9 cellular contexts compared by ENCODE assay signal in the genomic region with DNA sequence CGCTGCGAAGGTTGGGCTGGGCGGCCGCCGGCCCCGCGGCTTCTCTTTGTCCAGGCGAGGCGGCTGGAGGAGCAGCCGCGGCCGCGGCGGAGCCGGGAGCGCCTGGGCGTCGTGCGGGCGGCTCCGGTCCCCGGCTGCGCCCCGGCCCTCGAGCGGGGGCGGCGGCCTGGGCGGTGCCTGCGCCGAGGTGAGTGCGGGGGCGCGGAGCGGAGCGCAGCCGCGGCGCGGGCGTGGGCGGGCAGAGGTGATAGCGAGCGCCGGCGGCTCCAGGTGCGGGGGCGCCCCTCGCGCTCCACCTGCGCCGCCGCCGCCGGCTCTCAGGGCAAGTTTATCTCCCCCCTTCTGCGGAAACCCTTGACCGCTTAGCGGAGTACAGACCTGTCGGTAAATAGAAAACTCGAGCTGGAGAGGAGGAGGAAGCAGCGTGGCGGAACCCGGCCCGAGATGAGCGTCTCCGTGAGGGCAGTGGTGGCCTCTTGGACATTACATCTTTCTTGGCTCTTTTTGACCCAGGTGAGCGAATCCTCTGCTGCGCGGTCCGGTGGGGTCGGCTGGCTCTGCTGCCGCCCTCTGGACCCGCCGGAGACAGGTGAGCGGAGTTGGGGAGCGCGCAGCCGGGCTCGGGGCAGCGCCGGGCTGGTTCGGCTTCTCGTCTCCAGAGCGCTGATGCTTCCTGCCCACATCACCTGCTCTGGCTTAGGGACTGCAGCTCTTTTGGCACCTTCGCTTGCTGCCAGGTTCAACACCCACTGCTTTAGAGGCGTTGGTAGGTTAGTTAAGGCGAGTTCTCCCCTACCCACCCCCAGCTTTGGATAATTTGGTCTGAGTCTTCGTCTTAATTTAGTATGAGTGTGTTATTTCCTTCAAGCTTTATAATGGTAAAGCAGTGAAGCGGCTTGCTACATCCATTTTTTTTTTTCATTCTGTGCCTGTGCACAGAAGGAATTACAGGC. TPM values are rescaled to one million over a fixed set of nuclear protein-coding genes. Genes with fewer than 3 reads are reported as not detected.
DNase-seq lines count a peak whose midpoint lies in the region; ATAC-seq, FAIRE-seq and TF ChIP-seq lines count a peak whose summit lies in the region.
"Had no signal": no experiment of that assay in that cellular context is flagged by ENCODE, and none has a peak within 500 bp of the region (broad histone marks: within the 10 kb centered on the region; RNA-seq: fewer than 3 reads in every experiment).

A gene (plus strand): TSS at position 241 of the 953 bp plus-strand sequence.

- CTCF ChIA-PET in H1 (lab: Charles Lee; ENCODE audit: partially characterized antibody) (interaction anchor here (0.7 to 2.5 kb wide), 10 partner anchors 9 to 638 kb away, joined by 3 to 9 read pairs (median 4); no protein-coding TSS in a partner anchor), OCI-LY7 (lab: Charles Lee; ENCODE audit: unreplicated experiment) (no interaction called here)

- no peak within 1 kb of the TSS for H2AK5ac ChIP-seq in H1 (ENCODE audit: low read depth, low read length)

- 0 out of 7 replicates have a peak within 1 kb of the TSS, but pooled peaks of 1 of the 4 experiments have one; percentile 2 for H3K9ac ChIP-seq in H1 (replicated peaks in 1 of 4; ENCODE audit: extremely low read depth in 1 of 4, low read depth in 3 of 4, low read length in 3 of 4)

- TF ChIP-seq EP300 in H1 (IDR thresholded peaks at IDR 0.05; ENCODE audit: borderline replicate concordance in 1 of 2, low read depth in 2 of 2, low read length in 2 of 2): no peak

- H3K27ac ChIP-seq in WERI-Rb-1: no peak within 1 kb of the TSS
- no peak within 1 kb of the TSS for H3K27ac ChIP-seq in H1 (ENCODE audit: low read depth, low read length)
- H3K27ac ChIP-seq in muscle layer of duodenum (ENCODE audit: low read length): no peak within 1 kb of the TSS
- H3K27ac ChIP-seq in OCI-LY7 (ENCODE audit: low read depth, low read length, poor library complexity, severe bottlenecking): no peak within 1 kb of the TSS
- H3K27ac ChIP-seq: neutrophil had no signal

- peak; percentile 35 for DNase-seq in ELF-1 (ENCODE audit: low read depth, low spot score)
- DNase-seq in WERI-Rb-1: no peak
- DNase-seq in H1 (ENCODE audit: low read depth in 1 of 2, low spot score in 2 of 2): peak in 1 of 2 experiments; percentile 77
- DNase-seq in urothelium cell line (ENCODE audit: low spot score): peak; percentile 10
- no peak for DNase-seq in OCI-LY7 (ENCODE audit: low spot score)
- DNase-seq in T1000 (lab: John Stamatoyannopoulos, UW): no peak

- H4K5ac ChIP-seq in H1 (ENCODE audit: insufficient read length, low read depth, low read length): no peak within 1 kb of the TSS

- H3K23me2 ChIP-seq in H1 (ENCODE audit: low read depth, low read length): peaks cover 3% of the 10 kb centered on the region; the same call in 1 of the 2 replicates

- H3K4ac ChIP-seq in H1 (replicated peaks; ENCODE audit: insufficient read length, low read depth, low read length): no peak within 1 kb of the TSS

- H2BK120ac ChIP-seq in H1 (replicated peaks; ENCODE audit: low read depth, low read length): no peak within 1 kb of the TSS

- H2AFZ ChIP-seq in H1 (ENCODE audit: low read length) (peak within 1 kb of the TSS; percentile 78), OCI-LY7 (ENCODE audit: low read length) (no peak within 1 kb of the TSS)

- FAIRE-seq in H1 (lab: Jason Lieb, UNC): no peak
- no peak for FAIRE-seq in urothelium cell line (lab: Jason Lieb, UNC)

- H3K18ac ChIP-seq in H1 (ENCODE audit: extremely low read depth, low read length): no peak within 1 kb of the TSS

- 3% methylated on average over 50 of the region's 89 CpGs; no CpG with 5 or more reads in 1 of the 2 experiments for WGBS in H1 (ENCODE audit: extremely low coverage in 1 of 2, insufficient coverage in 1 of 2, insufficient read length in 1 of 2, insufficient replicate concordance in 2 of 2, low coverage in 1 of 2, low lambda C conversion rate in 2 of 2, missing lambda C conversion rate in 1 of 2), 2 experiments

- H3K9me3 ChIP-seq in WERI-Rb-1 (ENCODE audit: severe bottlenecking) (no peaks in the 10 kb centered on the region), H1 (ENCODE audit: insufficient read depth in 2 of 2, low read depth in 1 of 2, low read length in 1 of 2) (0 out of 4 replicates have a peak, but pooled peaks cover 0 to 4% of the 10 kb centered on the region in 2 experiments), muscle layer of duodenum (ENCODE audit: control insufficient read depth in 1 of 2, low read length in 2 of 2) (peaks cover 5% of the 10 kb centered on the region in 2 donors), OCI-LY7 (ENCODE audit: low read length) (no peaks in the 10 kb centered on the region)
- H3K9me3 ChIP-seq: neutrophil had no signal

- no peak within 1 kb of the TSS for H3K56ac ChIP-seq in H1 (replicated peaks; ENCODE audit: insufficient read length, low read depth, low read length)

- H2BK20ac ChIP-seq in H1 (ENCODE audit: low read length): no peak within 1 kb of the TSS

- H4K8ac ChIP-seq in H1 (ENCODE audit: extremely low read depth, insufficient read depth, low read length): no peak within 1 kb of the TSS

- H3K4me1 ChIP-seq in H1 (replicated peaks in 1 of 4; ENCODE audit: control insufficient read depth in 3 of 4, insufficient read depth in 4 of 4, low read length in 3 of 4) (peaks cover 0 to 4% (median 0%) of the 10 kb centered on the region in 4 experiments; a peak in 2 of 7 replicates), muscle layer of duodenum (ENCODE audit: control insufficient read depth in 1 of 2, insufficient read depth in 2 of 2, low read length in 2 of 2) (peaks cover 0 to 10% of the 10 kb centered on the region in 2 donors), OCI-LY7 (ENCODE audit: insufficient read depth, low read length, poor library complexity, severe bottlenecking) (no peaks in the 10 kb centered on the region)

- H2BK5ac ChIP-seq in H1 (ENCODE audit: low read depth, low read length): no peak within 1 kb of the TSS

- H3K36me3 ChIP-seq in WERI-Rb-1 (no peaks in the 10 kb centered on the region), H1 (ENCODE audit: control insufficient read depth in 2 of 4, insufficient read depth in 4 of 4, low read length in 3 of 4) (no peaks in the 10 kb centered on the region), muscle layer of duodenum (ENCODE audit: control insufficient read depth in 1 of 2, insufficient read depth in 2 of 2, low read length in 2 of 2) (no peaks in the 10 kb centered on the region), OCI-LY7 (ENCODE audit: insufficient read depth, low read length) (no peaks in the 10 kb centered on the region)
- H3K36me3 ChIP-seq: neutrophil had no signal

- H3K79me2 ChIP-seq in H1 (ENCODE audit: control insufficient read depth in 1 of 2, insufficient read depth in 2 of 2, low read length in 2 of 2): no peaks in the 10 kb centered on the region
- no peaks in the 10 kb centered on the region for H3K79me2 ChIP-seq in OCI-LY7 (ENCODE audit: insufficient read depth, low read depth, low read length)

- H4K91ac ChIP-seq in H1 (replicated peaks; ENCODE audit: insufficient read length, low read length): no peak within 1 kb of the TSS

- no peak within 1 kb of the TSS for H3K23ac ChIP-seq in H1 (ENCODE audit: insufficient read length)

- BruUV-seq in OCI-LY7 (replicated peaks; lab: Mats Ljungman, UMichigan): no TSS peak

- TF ChIP-seq CTCF in WERI-Rb-1 (IDR thresholded peaks at IDR 0.05; ENCODE audit: low read depth, low read length): no peak
- peak in 2 of 3 experiments; percentile 7 to 8; a peak in 2 of 4 replicates for TF ChIP-seq CTCF in H1 (IDR thresholded peaks at IDR 0.05; ENCODE audit: control extremely low read depth in 1 of 3, insufficient read depth in 1 of 3, low read depth in 1 of 3, low read length in 3 of 3)
- no peak for TF ChIP-seq CTCF in OCI-LY7 (conservative IDR thresholded peaks at IDR 0.05; ENCODE audit: low read length)

- peak; percentile 51 for ATAC-seq in HG02642 (IDR thresholded peaks at IDR 0.05; ENCODE audit: poor library complexity, unreplicated experiment)

- H2BK15ac ChIP-seq in H1 (ENCODE audit: low read length): no peak within 1 kb of the TSS

- H3K4me3 ChIP-seq in WERI-Rb-1 (ENCODE audit: low read depth, low read length) (peak within 1 kb of the TSS; percentile 16; the same call in 1 of the 2 replicates), H1 (ENCODE audit: extremely low read depth in 1 of 4, insufficient read depth in 2 of 4, low read depth in 3 of 4, low read length in 4 of 4) (peak within 1 kb of the TSS; percentile 48 to 77 (median 68)), muscle layer of duodenum (ENCODE audit: low read depth in 1 of 2, low read length in 2 of 2) (peak within 1 kb of the TSS; percentile 51 to 66), OCI-LY7 (ENCODE audit: low read depth, low read length, poor library complexity, severe bottlenecking) (no peak within 1 kb of the TSS)

- H3K4me2 ChIP-seq in H1 (ENCODE audit: insufficient read depth in 1 of 2, low read depth in 2 of 2, low read length in 2 of 2) (peak within 1 kb of the TSS; percentile 78 to 86), OCI-LY7 (ENCODE audit: low read length) (no peak within 1 kb of the TSS)

- H3K9me2 ChIP-seq in OCI-LY7 (ENCODE audit: insufficient read depth, low read length): no peaks in the 10 kb centered on the region

- intact Hi-C loops in OCI-LY7 (cut with micrococcal nuclease; ENCODE audit: unreplicated experiment): no loop called here

- H2BK12ac ChIP-seq in H1 (ENCODE audit: low read depth, low read length): 0 out of 2 replicates have a peak within 1 kb of the TSS, but pooled peaks have one; percentile 39

- H3K79me1 ChIP-seq in H1 (ENCODE audit: low read depth, low read length): no peaks in the 10 kb centered on the region

- H3K27me3 ChIP-seq in WERI-Rb-1 (ENCODE audit: insufficient read depth, low read depth, severe bottlenecking): peaks cover 17% of the 10 kb centered on the region
- H3K27me3 ChIP-seq in H1 (replicated peaks in 1 of 4; ENCODE audit: control insufficient read depth in 3 of 4, extremely low read depth in 1 of 4, insufficient read depth in 3 of 4, low read length in 3 of 4): peaks cover 0 to 36% (median 23%) of the 10 kb centered on the region in 4 experiments; a peak in 6 of 7 replicates
- H3K27me3 ChIP-seq in muscle layer of duodenum (ENCODE audit: low read depth, low read length): peaks cover 10% of the 10 kb centered on the region

- peak; percentile 21 to 30; a peak in 2 of 4 replicates for TF ChIP-seq RAD21 in H1 (IDR thresholded peaks at IDR 0.05 in 1 of 2, conservative IDR thresholded peaks at IDR 0.05 in 1 of 2; ENCODE audit: low read depth in 2 of 2, low read length in 2 of 2)

- H3K14ac ChIP-seq in H1 (ENCODE audit: insufficient read length): no peak within 1 kb of the TSS

- POLR2A ChIA-PET in H1 (lab: Charles Lee; ENCODE audit: partially characterized antibody) (interaction anchor here (0.6 kb wide), 1 partner anchor 364 kb away, joined by 3 read pairs; no protein-coding TSS in a partner anchor), OCI-LY7 (lab: Charles Lee) (interaction anchor here (0.7 kb wide), 1 partner anchor 1956 kb away, joined by 3 read pairs; no protein-coding TSS in a partner anchor)

- H4K20me1 ChIP-seq in H1 (replicated peaks in 1 of 2; ENCODE audit: control insufficient read depth in 1 of 2, insufficient read depth in 2 of 2, low read length in 2 of 2) (no peaks in the 10 kb centered on the region), OCI-LY7 (ENCODE audit: insufficient read depth, low read length) (no peaks in the 10 kb centered on the region)

- no peak for TF ChIP-seq POLR2A in H1 (IDR thresholded peaks at IDR 0.05; ENCODE audit: control extremely low read depth in 1 of 2, low read depth in 2 of 2, low read length in 2 of 2)

RNA-seq across cellular contexts. Expression of the gene that starts here (rescaled TPM):
- total RNA-seq in H1 (2021; fragmentation: NEBNext Ultra II Directional; extraction: Animal tissue kit (Norgen Biotek cat#: 25700)): 0.75 and 0.80 TPM in 2 replicates
- 0.18 and 0.22 TPM in 2 replicates for polyA plus RNA-seq in H1 (2011; rRNA removed)
- 0.31 TPM for polyA plus RNA-seq in H1 (2011; cell fraction: cytosol; rRNA removed)
- polyA plus RNA-seq in H1 (2011; cell fraction: nucleus; rRNA removed): 0.81 TPM
- 0.24 to 0.48 TPM (median 0.39 TPM) in 4 replicates for polyA plus RNA-seq in H1 (2012, experiment 1 of 2)
- 0.08 TPM for polyA plus RNA-seq in H1 (2012, experiment 2 of 2)
- 0.16 TPM for polyA plus RNA-seq in H1 (2013, experiment 1 of 2)
- polyA plus RNA-seq in H1 (2013, experiment 2 of 2): 0.17 TPM
- 0.63 and 0.78 TPM in 2 replicates for polyA minus RNA-seq in H1 (2011; rRNA and poly(A)+ RNA removed)
- polyA minus RNA-seq in H1 (2011; cell fraction: cytosol; rRNA and poly(A)+ RNA removed): 0.29 TPM
- 2.0 TPM for polyA minus RNA-seq in H1 (2011; cell fraction: nucleus; rRNA and poly(A)+ RNA removed)
- total RNA-seq in OCI-LY7 (2014; rRNA removed; shearing (Covaris generic)): 0.16 and 1.2 TPM in 2 replicates
- 9.8 TPM in 2 replicates for total RNA-seq in OCI-LY7 (2022)

Comparison
In these comparisons a context has a peak if more than half of its experiments do, and no peak if none do; other contexts are left out.
1. DNase-seq: peak in ELF-1 (single experiment) and urothelium cell line (single experiment); none in WERI-Rb-1 (single experiment), OCI-LY7 (single experiment) and T1000 (single experiment).
2. CTCF ChIP-seq: peak in H1 (2 of 3); none in WERI-Rb-1 (single experiment) and OCI-LY7 (single experiment).